31 cellular contexts compared by ENCODE assay signal in the genomic region with DNA sequence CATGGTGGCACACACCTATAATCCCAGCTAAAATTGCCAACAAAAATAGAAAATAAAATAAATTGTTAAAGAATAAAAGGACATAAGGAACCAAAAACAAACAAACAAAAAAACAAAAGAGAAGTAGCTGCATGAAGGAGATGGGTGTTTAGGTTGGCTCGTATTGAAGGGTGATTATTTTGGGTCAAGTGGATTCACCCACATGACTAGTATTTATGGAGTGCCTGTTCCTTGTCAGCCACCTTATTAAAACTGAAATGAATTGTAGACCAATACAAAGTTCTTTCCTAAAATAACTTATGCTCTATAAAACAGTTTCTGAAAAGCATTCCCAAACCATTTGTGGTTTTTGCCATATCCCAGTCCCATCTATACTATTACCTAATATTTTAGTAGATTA.
"Had no signal": no experiment of that assay in that cellular context is flagged by ENCODE, and none has a peak within 500 bp of the region (broad histone marks: within the 10 kb centered on the region; RNA-seq: fewer than 3 reads in every experiment).

No MANE protein-coding gene starts in this region.

- H3K4me2 ChIP-seq: PC-9 had no signal

- DNase-seq: activated CD4-positive, alpha-beta memory T cell treated with anti-CD3 and anti-CD28 coated beads, Interleukin-2, amount 10 ng/mL, durations not matched to agents 7 days and 5 days; activated CD4-positive, alpha-beta T cell treated with anti-CD3 and anti-CD28 coated beads for 1 hour; activated CD4-positive, alpha-beta T cell treated with anti-CD3 and anti-CD28 coated beads for 48 hours; activated CD4-positive, CD25-positive, alpha-beta regulatory T cell; activated CD8-positive, alpha-beta memory T cell treated with anti-CD3 and anti-CD28 coated beads for 24 hours; activated CD8-positive, alpha-beta memory T cell treated with anti-CD3 and anti-CD28 coated beads, Interleukin-2, amount 10 ng/mL, durations not matched to agents 7 days and 5 days; activated CD8-positive, alpha-beta memory T cell treated with anti-CD3 and anti-CD28 coated beads, Interleukin-2, amount 50 U/mL, for 48 hours; activated effector memory CD4-positive, alpha-beta T cell treated with Interleukin-2 at 50 U/mL for 16 hours; activated naive CD4-positive, alpha-beta T cell treated with anti-CD3 and anti-CD28 coated beads, Interleukin-2, amount 10 ng/mL, durations not matched to agents 7 days and 5 days; activated naive CD8-positive, alpha-beta T cell treated with anti-CD3 and anti-CD28 coated beads, Interleukin-2, amount 50 U/mL, for 24 hours; activated T-cell treated with anti-CD3 and anti-CD28 coated beads, Interleukin-2, amount 50 U/mL, for 48 hours; anterior cingulate cortex; IMR-90; NCI-H1092 treated with DMSO at 0.1 percent for 48 hours; NCI-H1417 treated with DMSO at 0.1 percent for 48 hours; NCI-H187 treated with DMSO at 0.1 percent for 48 hours; NCI-H2171 treated with DMSO at 0.1 percent for 48 hours; NCI-H2227 treated with DMSO at 0.1 percent for 48 hours; NCI-H446 treated with DMSO at 0.1 percent for 48 hours; NCI-H524; NCI-H69; NCI-H82; NK-92 treated with Interleukin-12 subunit alpha and Interleukin-12 subunit beta, amount 100 ng/mL, for 24 hours; PC-9; SHP77; SJCRH30; T1000; WERI-Rb-1 had no signal

- H3K36me3 ChIP-seq: SJCRH30, WERI-Rb-1 had no signal

- H3K27ac ChIP-seq: PC-9, RWPE1, SJCRH30, SK-N-MC, WERI-Rb-1 had no signal

- H3K27me3 ChIP-seq: SJCRH30 had no signal

- ATAC-seq: activated CD8-positive, alpha-beta memory T cell treated with anti-CD3 and anti-CD28 coated beads, Interleukin-2, amount 10 ng/mL, durations not matched to agents 7 days and 5 days; activated naive CD8-positive, alpha-beta T cell treated with anti-CD3 and anti-CD28 coated beads, Interleukin-2, amount 50 U/mL, for 24 hours; K562 had no signal

- H3K9me3 ChIP-seq: SJCRH30 had no signal

- H3K4me1 ChIP-seq: SJCRH30 had no signal

- H3K4me3 ChIP-seq: K562, PC-9, SJCRH30, SK-N-MC had no signal
